Comparison of ENCODE assay signal across 25 cellular contexts in genomic region chr3:81916890-81917289, GRCh38.
"Had no signal": no experiment of that assay in that cellular context is flagged by ENCODE, and none has a peak within 500 bp of the region (broad histone marks: within the 10 kb centered on the region; RNA-seq: fewer than 3 reads in every experiment).

No MANE protein-coding gene starts in this region.

- H3K4me3 ChIP-seq: gastrocnemius medialis, lung, mucosa of descending colon, neural progenitor cell, right lobe of liver, stomach, testis, tibial artery had no signal

- H3K9ac ChIP-seq: neural progenitor cell, parathyroid adenoma had no signal

- H3K27ac ChIP-seq: epithelial cell of prostate, gastrocnemius medialis, neural progenitor cell, parathyroid adenoma, right lobe of liver, stomach, tibial artery had no signal

- H3K27me3 ChIP-seq: gastrocnemius medialis, neural progenitor cell, right lobe of liver, stomach, testis, tibial artery had no signal

- H2AFZ ChIP-seq: neural progenitor cell, parathyroid adenoma had no signal

- H3K4me1 ChIP-seq: parathyroid adenoma, right lobe of liver, stomach, tibial artery had no signal

- DNase-seq: effector CD8-positive, alpha-beta T cell; endodermal cell; foreskin fibroblast; gastrocnemius medialis; head of caudate nucleus; mucosa of descending colon; naive B cell; right lobe of liver; small intestine; stimulated activated CD4-positive, alpha-beta T cell treated with anti-CD3 and anti-CD28 coated beads, Interleukin-15, amount 100 ng/mL, for 24 hours; stimulated activated CD4-positive, alpha-beta T cell treated with anti-CD3 and anti-CD28 coated beads, Interleukin-2, amount 100 ng/mL, for 48 hours; stimulated activated CD8-positive, alpha-beta memory T cell treated with anti-CD3 and anti-CD28 coated beads, Interleukin-4, amount 100 ng/mL, for 48 hours; stimulated activated naive CD4-positive, alpha-beta T cell treated with Interleukin-2 at 50 U/mL for 16 hours; stomach; testis; tibial artery had no signal

- H3K79me2 ChIP-seq: parathyroid adenoma had no signal

- FAIRE-seq: colon, keratinocyte, small intestine had no signal

- H3K36me3 ChIP-seq: gastrocnemius medialis, neural progenitor cell, right lobe of liver, stomach, tibial artery had no signal

- ATAC-seq: esophagus mucosa; gastrocnemius medialis; left lobe of liver; mucosa of descending colon; natural killer cell treated with Interleukin-12 subunit alpha and Interleukin-12 subunit beta and Interleukin-15 and Interleukin-18, amount 100 ng/mL, for 72 hours; right lobe of liver had no signal

- H3K4me2 ChIP-seq: neural progenitor cell had no signal

- H3K9me3 ChIP-seq: gastrocnemius medialis, mucosa of descending colon, right lobe of liver, stomach, testis, tibial artery had no signal
